In the genomic region with DNA sequence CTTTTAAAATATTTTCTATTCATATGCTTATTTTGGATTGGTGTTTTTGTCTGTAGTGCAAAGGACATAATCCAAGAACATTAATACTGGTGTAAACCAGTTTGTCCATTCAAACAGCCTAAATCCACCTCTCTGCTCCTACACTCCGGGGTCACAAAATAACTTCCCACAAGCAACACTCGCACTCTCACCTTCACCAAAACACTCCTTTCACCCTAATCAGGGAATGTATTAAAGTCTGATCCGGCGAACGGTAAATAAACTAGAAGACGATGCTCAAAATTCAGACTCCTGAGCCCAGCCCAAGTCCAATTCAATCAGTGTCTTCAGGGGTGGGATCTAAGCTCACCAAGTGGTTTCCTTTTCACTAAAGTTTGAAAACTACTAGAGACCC, we compare ENCODE assay signal across 8 cellular contexts. TPM values are rescaled to one million over a fixed set of nuclear protein-coding genes. Genes with fewer than 3 reads are reported as not detected.
DNase-seq lines count a peak whose midpoint lies in the region; ATAC-seq and TF ChIP-seq lines count a peak whose summit lies in the region.

No MANE protein-coding gene starts in this region.

- peaks cover 7% of the 10 kb centered on the region; the same call in 1 of the 2 replicates for H3F3A ChIP-seq in SU-DHL-6 (ENCODE audit: insufficient read depth)

- peak overlapping the region; percentile 90 for H3K4me2 ChIP-seq in SU-DHL-6 (ENCODE audit: low read depth, low read length, poor library complexity, severe bottlenecking)
- H3K4me2 ChIP-seq in parathyroid adenoma (ENCODE audit: low read length) = peak overlapping the region; percentile 100

- H4K20me1 ChIP-seq in SU-DHL-6 (ENCODE audit: low read depth, low read length) = peaks cover 8% of the 10 kb centered on the region; the same call in 1 of the 2 replicates

- intact Hi-C loops in activated CD4-positive, alpha-beta T cell treated with anti-CD3 and anti-CD28 coated beads for 36 hours (cut with DNase I, micrococcal nuclease) = loop anchor here (1.0 to 10.0 kb wide), 8 partner anchors 66 to 1321 kb away; a partner anchor contains a TSS

- H3K36me3 Mint-ChIP-seq in activated CD4-positive, alpha-beta T cell treated with anti-CD3 and anti-CD28 coated beads for 36 hours (ENCODE audit: low read depth) = peaks cover 4% of the 10 kb centered on the region

- no peak for TF ChIP-seq CTCF in SU-DHL-6 (IDR thresholded peaks at IDR 0.05; ENCODE audit: insufficient read depth, low read length, poor library complexity, severe bottlenecking)
- TF ChIP-seq CTCF in fibroblast of pulmonary artery (IDR thresholded peaks at IDR 0.05; ENCODE audit: low read length, missing control alignments) = no peak
- no peak for TF ChIP-seq CTCF in parathyroid adenoma (IDR thresholded peaks at IDR 0.05)

- H3K27ac ChIP-seq in SU-DHL-6 (ENCODE audit: low read depth, low read length) = peak overlapping the region; percentile 65
- peak overlapping the region; percentile 83 for H3K27ac ChIP-seq in parathyroid adenoma

- ATAC-seq in activated CD4-positive, alpha-beta T cell treated with anti-CD3 and anti-CD28 coated beads for 36 hours = no peak

- POLR2A ChIA-PET in activated CD4-positive, alpha-beta T cell treated with anti-CD3 and anti-CD28 coated beads for 36 hours (lab: Charles Lee) = interaction anchor here (1.3 kb wide), 1 partner anchor 65 kb away, joined by 3 read pairs; no protein-coding TSS in a partner anchor

- H3K9me3 Mint-ChIP-seq in activated CD4-positive, alpha-beta T cell treated with anti-CD3 and anti-CD28 coated beads for 36 hours (ENCODE audit: low read depth) = no peaks in the 10 kb centered on the region

- H3K9me3 ChIP-seq in SU-DHL-6 (ENCODE audit: insufficient read depth, low read length) (no peaks in the 10 kb centered on the region), parathyroid adenoma (ENCODE audit: control insufficient read depth, low read length) (no peaks in the 10 kb centered on the region)

- H3K4me1 Mint-ChIP-seq in activated CD4-positive, alpha-beta T cell treated with anti-CD3 and anti-CD28 coated beads for 36 hours = peaks cover 37% of the 10 kb centered on the region

- CTCF ChIA-PET in activated CD4-positive, alpha-beta T cell treated with anti-CD3 and anti-CD28 coated beads for 36 hours (lab: Charles Lee) = interaction anchor here (0.7 to 3.0 kb wide), 3 partner anchors 25 to 626 kb away, joined by 3 to 17 read pairs (median 3); a partner anchor contains a TSS

- no peaks in the 10 kb centered on the region for H3K4me1 ChIP-seq in parathyroid adenoma

- H3K4me3 Mint-ChIP-seq in activated CD4-positive, alpha-beta T cell treated with anti-CD3 and anti-CD28 coated beads for 36 hours = peak overlapping the region; percentile 88

- H3K27me3 Mint-ChIP-seq in activated CD4-positive, alpha-beta T cell treated with anti-CD3 and anti-CD28 coated beads for 36 hours = no peaks in the 10 kb centered on the region

- H3K27ac Mint-ChIP-seq in activated CD4-positive, alpha-beta T cell treated with anti-CD3 and anti-CD28 coated beads for 36 hours = peak overlapping the region; percentile 99

- H3K4me3 ChIP-seq in SU-DHL-6 (ENCODE audit: insufficient read depth, low read length, poor library complexity, severe bottlenecking) (peak overlapping the region; percentile 99), fibroblast of pulmonary artery (replicated peaks; ENCODE audit: low read depth, low read length) (peak overlapping the region; percentile 96), parathyroid adenoma (ENCODE audit: low read depth, low read length) (peak overlapping the region; percentile 99)

- peaks cover 54% of the 10 kb centered on the region for H3K79me2 ChIP-seq in SU-DHL-6 (ENCODE audit: insufficient read depth, low read length)
- H3K79me2 ChIP-seq in parathyroid adenoma = peaks cover 4% of the 10 kb centered on the region

- peak overlapping the region; percentile 98 for H3K9ac ChIP-seq in SU-DHL-6 (ENCODE audit: low read length)
- H3K9ac ChIP-seq in parathyroid adenoma = peak overlapping the region; percentile 25

- H3K36me3 ChIP-seq in SU-DHL-6 (ENCODE audit: low read length) = no peaks in the 10 kb centered on the region
- no peaks in the 10 kb centered on the region for H3K36me3 ChIP-seq in parathyroid adenoma (ENCODE audit: control insufficient read depth, insufficient read depth, low read length)

- H2AFZ ChIP-seq in SU-DHL-6 (ENCODE audit: low read depth, low read length, severe bottlenecking) (peak overlapping the region; percentile 99), parathyroid adenoma (peak overlapping the region; percentile 93)

- no peak for DNase-seq in activated CD4-positive, alpha-beta T cell treated with anti-CD3 and anti-CD28 coated beads for 36 hours
- DNase-seq in activated CD4-positive, alpha-beta T cell treated with anti-CD3 and anti-CD28 coated beads for 4 hours = no peak
- DNase-seq in fibroblast of pulmonary artery (ENCODE audit: low read depth) (no peak), NCI-H2107 treated with DMSO at 0.1 percent for 48 hours (lab: John Stamatoyannopoulos, UW; ENCODE audit: unreplicated experiment) (no peak), NCI-H446 (lab: John Stamatoyannopoulos, UW) (no peak), inferior parietal cortex (ENCODE audit: extremely low spot score) (no peak)

- no peaks in the 10 kb centered on the region for H3K27me3 ChIP-seq in SU-DHL-6 (ENCODE audit: low read length)
- H3K27me3 ChIP-seq in parathyroid adenoma (ENCODE audit: control insufficient read depth, insufficient read depth, low read length) = no peaks in the 10 kb centered on the region

- no peaks in the 10 kb centered on the region for H3K9me2 ChIP-seq in SU-DHL-6 (replicated peaks; ENCODE audit: insufficient read depth, low read length)

RNA-seq across cellular contexts. Expression of a gene that starts 0.6 kb away (rescaled TPM):
- 10 to 100 TPM; 41.2 to 55.7 TPM for total RNA-seq in activated CD4-positive, alpha-beta T cell treated with anti-CD3 and anti-CD28 coated beads for 36 hours
